In the genomic region with DNA sequence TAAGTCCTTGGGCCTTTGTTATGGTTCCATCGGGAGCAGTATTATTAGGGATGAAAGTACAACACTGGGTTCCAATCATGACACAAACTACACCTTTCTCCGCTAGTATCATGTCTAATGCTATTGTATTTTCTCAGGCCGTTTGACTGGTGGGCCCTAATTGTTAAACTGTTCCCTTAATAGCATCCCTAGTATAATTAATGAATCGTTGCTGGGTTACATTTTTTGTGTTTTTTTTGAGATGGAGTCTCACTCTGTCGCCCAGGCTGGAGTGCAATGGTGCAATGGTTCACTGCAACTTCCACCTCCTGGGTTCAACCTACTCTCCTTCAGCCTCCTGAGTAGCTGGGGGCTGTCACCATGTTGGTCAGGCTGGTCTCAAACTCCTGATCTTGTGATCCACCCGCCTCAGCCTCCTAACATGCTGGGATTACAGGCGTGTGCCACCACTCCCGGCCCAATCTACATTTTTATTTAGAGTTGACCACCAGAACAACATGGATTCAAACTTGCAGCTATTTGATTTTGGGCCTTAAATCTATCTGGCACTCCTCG, we compare ENCODE assay signal across 11 cellular contexts. TPM values are rescaled to one million over a fixed set of nuclear protein-coding genes. Genes with fewer than 3 reads are reported as not detected.
DNase-seq lines count a peak whose midpoint lies in the region; ATAC-seq, FAIRE-seq and TF ChIP-seq lines count a peak whose summit lies in the region.
"Had no signal": no experiment of that assay in that cellular context is flagged by ENCODE, and none has a peak within 500 bp of the region (broad histone marks: within the 10 kb centered on the region; RNA-seq: fewer than 3 reads in every experiment).

No MANE protein-coding gene starts in this region.

- H3K36me3 Mint-ChIP-seq in activated naive CD8-positive, alpha-beta T cell treated with anti-CD3 and anti-CD28 coated beads, Interleukin-2, amount 10 ng/mL, durations not matched to agents 7 days and 5 days: peaks cover 88% of the 10 kb centered on the region

- peaks cover 77% of the 10 kb centered on the region for H3K36me3 ChIP-seq in lower lobe of right lung

- CTCF ChIA-PET in AG04449 (lab: Yijun Ruan, JAX): interaction anchor here (1.0 to 1.5 kb wide), 2 partner anchors 23 to 48 kb away, joined by 3 read pairs; no protein-coding TSS in a partner anchor

- no peaks in the 10 kb centered on the region for H3K27me3 Mint-ChIP-seq in activated naive CD8-positive, alpha-beta T cell treated with anti-CD3 and anti-CD28 coated beads, Interleukin-2, amount 10 ng/mL, durations not matched to agents 7 days and 5 days

- intact Hi-C loops in lower lobe of right lung (cut with DNase I): no loop called here

- no peak for DNase-seq in AG04449 (ENCODE audit: low read depth, low spot score)
- DNase-seq in HCEC 1CT: peak; percentile 2
- no peak for DNase-seq in activated naive CD8-positive, alpha-beta T cell treated with anti-CD3 and anti-CD28 coated beads, Interleukin-2, amount 10 ng/mL, durations not matched to agents 7 days and 5 days
- no peak for DNase-seq in lower lobe of right lung
- no peak for DNase-seq in activated CD4-positive, CD25-positive, alpha-beta regulatory T cell treated with anti-CD3 and anti-CD28 coated beads, Interleukin-2, amount 50 U/mL, for 72 hours
- no peak for DNase-seq in GM12891 (ENCODE audit: insufficient read length, low spot score)
- DNase-seq: DMS79, left lung had no signal

- H3K27ac Mint-ChIP-seq in activated naive CD8-positive, alpha-beta T cell treated with anti-CD3 and anti-CD28 coated beads, Interleukin-2, amount 10 ng/mL, durations not matched to agents 7 days and 5 days: peak overlapping the region; percentile 3

- no peak for FAIRE-seq in GM12891 (lab: Jason Lieb, UNC)

- H3K27me3 ChIP-seq in lower lobe of right lung (ENCODE audit: low read depth): no peaks in the 10 kb centered on the region
- H3K27me3 ChIP-seq: left lung, SJSA1 had no signal

- peaks cover 45% of the 10 kb centered on the region for H3K4me1 ChIP-seq in lower lobe of right lung

- H3K4me3 Mint-ChIP-seq in activated naive CD8-positive, alpha-beta T cell treated with anti-CD3 and anti-CD28 coated beads, Interleukin-2, amount 10 ng/mL, durations not matched to agents 7 days and 5 days: peak overlapping the region; percentile 99

- peaks cover 65% of the 10 kb centered on the region for H3K4me1 Mint-ChIP-seq in activated naive CD8-positive, alpha-beta T cell treated with anti-CD3 and anti-CD28 coated beads, Interleukin-2, amount 10 ng/mL, durations not matched to agents 7 days and 5 days

- ATAC-seq in activated naive CD8-positive, alpha-beta T cell treated with anti-CD3 and anti-CD28 coated beads, Interleukin-2, amount 10 ng/mL, durations not matched to agents 7 days and 5 days (ENCODE audit: low read depth): no peak
- ATAC-seq in lower lobe of right lung: no peak
- no peak for ATAC-seq in HG03139 (IDR thresholded peaks at IDR 0.05; ENCODE audit: unreplicated experiment)
- no peak for ATAC-seq in HG02571 (IDR thresholded peaks at IDR 0.05; ENCODE audit: unreplicated experiment)
- ATAC-seq: left lung had no signal

- peak overlapping the region; percentile 8; the same call in 1 of the 2 replicates for H3K4me3 ChIP-seq in AG04449 (ENCODE audit: low read depth, low read length)
- H3K4me3 ChIP-seq in lower lobe of right lung: peak overlapping the region; percentile 91
- H3K4me3 ChIP-seq: SJSA1 had no signal

- no peak overlapping the region for H3K27ac ChIP-seq in lower lobe of right lung
- H3K27ac ChIP-seq: SJSA1 had no signal

- POLR2A ChIA-PET in AG04449 (lab: Yijun Ruan, JAX): interaction anchor here (1.4 to 5.6 kb wide), 2 partner anchors 9 to 21 kb away, joined by 4 to 37 read pairs; no protein-coding TSS in a partner anchor
- POLR2A ChIA-PET in activated naive CD8-positive, alpha-beta T cell treated with anti-CD3 and anti-CD28 coated beads, Interleukin-2, amount 10 ng/mL, durations not matched to agents 7 days and 5 days (lab: Charles Lee): interaction anchor here (1.1 to 2.3 kb wide), 3 partner anchors 10 to 34 kb away, joined by 3 to 7 read pairs (median 6); no protein-coding TSS in a partner anchor

- TF ChIP-seq POLR2A in GM12891 (IDR thresholded peaks at IDR 0.05; ENCODE audit: low read depth, low read length): no peak

- H3K9me3 Mint-ChIP-seq in activated naive CD8-positive, alpha-beta T cell treated with anti-CD3 and anti-CD28 coated beads, Interleukin-2, amount 10 ng/mL, durations not matched to agents 7 days and 5 days: peaks cover 43% of the 10 kb centered on the region

- TF ChIP-seq CTCF in AG04449 (IDR thresholded peaks at IDR 0.05; ENCODE audit: insufficient read depth, low read length, missing control alignments): no peak
- TF ChIP-seq CTCF in lower lobe of right lung (IDR thresholded peaks at IDR 0.05): no peak

- H3K9me3 ChIP-seq in lower lobe of right lung: peaks cover 44% of the 10 kb centered on the region

TF ChIP-seq in GM12891, 5 proteins besides CTCF, POLR2A, EP300 and RAD21:
- TF ChIP-seq POU2F2 (IDR thresholded peaks at IDR 0.05; ENCODE audit: low read depth, low read length): no peak
- TF ChIP-seq POLR2AphosphoS5 (IDR thresholded peaks at IDR 0.05; ENCODE audit: low read depth, low read length): no peak; the same call in 1 of the 2 replicates
- TF ChIP-seq TAF1 (IDR thresholded peaks at IDR 0.05; ENCODE audit: low read depth, low read length): no peak
- TF ChIP-seq SPI1 (IDR thresholded peaks at IDR 0.05; ENCODE audit: low read depth, low read length): no peak
- TF ChIP-seq PAX5 (IDR thresholded peaks at IDR 0.05; ENCODE audit: insufficient read depth, low read length, severe bottlenecking): no peak

RNA-seq across cellular contexts. Expression of gene ZNFX1, which starts 4.1 kb away (rescaled TPM):
- 10 to 100 TPM; 64.2 to 66.6 TPM for total RNA-seq in activated naive CD8-positive, alpha-beta T cell treated with anti-CD3 and anti-CD28 coated beads, Interleukin-2, amount 10 ng/mL, durations not matched to agents 7 days and 5 days
- 53.9 TPM for total RNA-seq in lower lobe of right lung
- 11.0 TPM for polyA plus RNA-seq in GM12891 (2012; ENCODE audit: low read depth, missing spikeins)
